ENCODE assay signal across 12 cellular contexts in genomic region chr17:81579821-81580321, GRCh38. TPM values are rescaled to one million over a fixed set of nuclear protein-coding genes. Genes with fewer than 3 reads are reported as not detected.
A peak's percentile ranks its signal among the peaks of the same experiment; 100 is the strongest.
DNase-seq lines count a peak whose midpoint lies in the region; ATAC-seq and TF ChIP-seq lines count a peak whose summit lies in the region.
"Had no signal": no experiment of that assay in that cellular context is flagged by ENCODE, and none has a peak within 500 bp of the region (broad histone marks: within the 10 kb centered on the region; RNA-seq: fewer than 3 reads in every experiment).

No MANE protein-coding gene starts in this region.

- peaks cover 29% of the 10 kb centered on the region for H3K4me1 Mint-ChIP-seq in stimulated activated memory B cell treated with anti-CD40 and anti-IgM and Interleukin-4, amounts not matched to agents 10 μg/mL and 1 μg/mL and 100 μg/mL, for 72 hours

- H3K36me3 ChIP-seq in right atrium auricular region (peaks cover 23% of the 10 kb centered on the region), RWPE2 (ENCODE audit: low read depth) (peaks cover 58% of the 10 kb centered on the region)

- TF ChIP-seq CTCF in right atrium auricular region (IDR thresholded peaks at IDR 0.05) = no peak
- no peak for TF ChIP-seq CTCF in RWPE2 (IDR thresholded peaks at IDR 0.05; ENCODE audit: poor library complexity, severe bottlenecking)
- no peak for TF ChIP-seq CTCF in GM10266 (IDR thresholded peaks at IDR 0.05; ENCODE audit: control insufficient read depth, insufficient read depth, low read depth, missing control alignments)

- H3K27ac ChIP-seq in right atrium auricular region (no peak overlapping the region), RWPE2 (ENCODE audit: poor library complexity, severe bottlenecking) (peak overlapping the region; percentile 92)
- H3K27ac ChIP-seq: BLaER1 treated with 17β-estradiol and CSF1 and Interleukin-3, amounts not matched to agents 10 nM and 100 nM had no signal

- H3K4me3 Mint-ChIP-seq in stimulated activated memory B cell treated with anti-CD40 and anti-IgM and Interleukin-4, amounts not matched to agents 10 μg/mL and 1 μg/mL and 100 μg/mL, for 72 hours = no peak overlapping the region

- H3K9me3 ChIP-seq in right atrium auricular region (no peaks in the 10 kb centered on the region), RWPE2 (ENCODE audit: severe bottlenecking) (no peaks in the 10 kb centered on the region)
- H3K9me3 ChIP-seq: BLaER1 treated with 17β-estradiol and CSF1 and Interleukin-3, amounts not matched to agents 10 nM and 100 nM had no signal

- H3K4me1 ChIP-seq in right atrium auricular region = peaks cover 0 to 45% of the 10 kb centered on the region in 2 donors
- peaks cover 32% of the 10 kb centered on the region for H3K4me1 ChIP-seq in RWPE2 (ENCODE audit: insufficient read depth, poor library complexity, severe bottlenecking)
- H3K4me1 ChIP-seq: BLaER1 treated with 17β-estradiol and CSF1 and Interleukin-3, amounts not matched to agents 10 nM and 100 nM had no signal

- peak overlapping the region; percentile 58 for H3K27ac Mint-ChIP-seq in stimulated activated memory B cell treated with anti-CD40 and anti-IgM and Interleukin-4, amounts not matched to agents 10 μg/mL and 1 μg/mL and 100 μg/mL, for 72 hours

- no peak overlapping the region for H3K4me3 ChIP-seq in right atrium auricular region
- no peak overlapping the region for H3K4me3 ChIP-seq in RWPE2 (ENCODE audit: severe bottlenecking)
- H3K4me3 ChIP-seq: BLaER1 treated with 17β-estradiol and CSF1 and Interleukin-3, amounts not matched to agents 10 nM and 100 nM had no signal

- DNase-seq in Right ventricle myocardium inferior (ENCODE audit: missing footprints) = no peak
- no peak for DNase-seq in right atrium auricular region (ENCODE audit: low spot score)
- no peak for DNase-seq in RWPE2 (ENCODE audit: low spot score)
- no peak for DNase-seq in posterior vena cava (ENCODE audit: low spot score)
- DNase-seq in GM10266 (ENCODE audit: extremely low spot score) = no peak
- DNase-seq: activated T-cell treated with anti-CD3 and anti-CD28 coated beads for 4 hours, NCI-H1105 had no signal

- H3K27me3 ChIP-seq in right atrium auricular region (no peaks in the 10 kb centered on the region), RWPE2 (ENCODE audit: insufficient read depth, poor library complexity, severe bottlenecking) (no peaks in the 10 kb centered on the region)
- H3K27me3 ChIP-seq: BLaER1 treated with 17β-estradiol and CSF1 and Interleukin-3, amounts not matched to agents 10 nM and 100 nM had no signal

- ATAC-seq in Right ventricle myocardium inferior (peak; percentile 20), RWPE2 (ENCODE audit: low read depth) (peak; percentile 28; the same call in 1 of the 3 replicates), esophagus mucosa (peak; percentile 17), HG03469 (IDR thresholded peaks at IDR 0.05; ENCODE audit: unreplicated experiment) (no peak)
- no peak for ATAC-seq in stimulated activated memory B cell treated with anti-CD40 and anti-IgM and Interleukin-4, amounts not matched to agents 10 μg/mL and 1 μg/mL and 100 μg/mL, for 72 hours
- ATAC-seq: sciatic nerve had no signal

- no peaks in the 10 kb centered on the region for H3K9me3 Mint-ChIP-seq in stimulated activated memory B cell treated with anti-CD40 and anti-IgM and Interleukin-4, amounts not matched to agents 10 μg/mL and 1 μg/mL and 100 μg/mL, for 72 hours

- H3K36me3 Mint-ChIP-seq in stimulated activated memory B cell treated with anti-CD40 and anti-IgM and Interleukin-4, amounts not matched to agents 10 μg/mL and 1 μg/mL and 100 μg/mL, for 72 hours = peaks cover 71% of the 10 kb centered on the region

- intact Hi-C loops in Right ventricle myocardium inferior (cut with DNase I) = no loop called here
- intact Hi-C loops in posterior vena cava (cut with DNase I) = no loop called here

- no peaks in the 10 kb centered on the region for H3K27me3 Mint-ChIP-seq in stimulated activated memory B cell treated with anti-CD40 and anti-IgM and Interleukin-4, amounts not matched to agents 10 μg/mL and 1 μg/mL and 100 μg/mL, for 72 hours

RNA-seq across cellular contexts. Expression of gene FAAP100, which starts 27.7 kb away (rescaled TPM):
- 14.8 TPM for total RNA-seq in Right ventricle myocardium inferior
- total RNA-seq in right atrium auricular region = 10 to 100 TPM; 12.8 to 13.7 TPM
- 16.3 TPM for total RNA-seq in esophagus mucosa
- total RNA-seq in posterior vena cava = 10 to 100 TPM; 18.9 TPM

RNA-seq across cellular contexts. Expression of gene FSCN2, which starts 51.7 kb away (rescaled TPM):
- total RNA-seq in Right ventricle myocardium inferior (0.19 TPM), right atrium auricular region (under 1 TPM; 0.63 to 0.74 TPM), esophagus mucosa (0.76 TPM), posterior vena cava (1 to 10 TPM; 1.6 to 2.0 TPM)

RNA-seq across cellular contexts. Expression of gene NPLOC4, which starts 57.0 kb away (rescaled TPM):
- total RNA-seq in Right ventricle myocardium inferior (82.0 TPM), right atrium auricular region (10 to 100 TPM; 69.3 to 70.4 TPM), esophagus mucosa (92.8 TPM), posterior vena cava (10 to 100 TPM; 77.7 to 87.3 TPM)

RNA-seq across cellular contexts. Expression of gene TSPAN10, which starts 57.1 kb away (rescaled TPM):
- total RNA-seq in Right ventricle myocardium inferior = 0.24 TPM
- not detected for total RNA-seq in right atrium auricular region
- total RNA-seq in esophagus mucosa = 2.2 TPM
- total RNA-seq in posterior vena cava = under 1 TPM; 0.14 to 0.51 TPM

Comparison
In these comparisons a context has a peak if more than half of its experiments do, and no peak if none do; other contexts are left out.
1. ATAC-seq: peak in Right ventricle myocardium inferior (single experiment), RWPE2 (single experiment) and esophagus mucosa (single experiment); none in stimulated activated memory B cell treated with anti-CD40 and anti-IgM and Interleukin-4, amounts not matched to agents 10 μg/mL and 1 μg/mL and 100 μg/mL, for 72 hours (single experiment) and HG03469 (single experiment).